ENCODE assay signal across 10 cellular contexts in the genomic region with DNA sequence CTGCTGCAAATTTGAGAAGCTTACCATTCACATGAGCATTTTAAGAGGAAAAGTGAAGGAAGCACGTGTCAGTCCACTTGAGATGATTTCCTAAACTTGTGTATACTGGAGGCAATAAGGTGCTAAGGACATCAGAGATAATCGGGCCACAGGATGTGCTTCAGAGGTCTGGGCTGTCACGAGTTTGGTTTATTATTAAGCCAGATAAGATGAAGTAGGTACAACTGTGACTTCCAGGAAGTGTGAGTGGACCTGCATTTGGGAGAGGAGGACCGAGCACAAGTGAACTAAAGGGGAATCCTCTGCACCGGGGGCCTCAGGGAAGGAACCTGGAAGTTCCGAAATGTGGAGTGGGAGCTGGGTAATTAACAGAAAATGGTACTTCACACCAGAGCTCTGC. TPM values are rescaled to one million over a fixed set of nuclear protein-coding genes. Genes with fewer than 3 reads are reported as not detected.
A peak's percentile ranks its signal among the peaks of the same experiment; 100 is the strongest.
DNase-seq lines count a peak whose midpoint lies in the region; ATAC-seq and TF ChIP-seq lines count a peak whose summit lies in the region.
"Had no signal": no experiment of that assay in that cellular context is flagged by ENCODE, and none has a peak within 500 bp of the region (broad histone marks: within the 10 kb centered on the region; RNA-seq: fewer than 3 reads in every experiment).

No MANE protein-coding gene starts in this region.

- no peak overlapping the region for H4K12ac ChIP-seq in trophoblast cell (ENCODE audit: low read depth, low read length)

- H3K4me1 ChIP-seq in colonic mucosa, result no peaks in the 10 kb centered on the region
- peaks cover 4 to 10% of the 10 kb centered on the region in 2 experiments for H3K4me1 ChIP-seq in trophoblast cell (ENCODE audit: control insufficient read depth in 1 of 2, insufficient read depth in 2 of 2, low read length in 2 of 2)
- peaks cover 0 to 33% (median 27%) of the 10 kb centered on the region in 4 donors for H3K4me1 ChIP-seq in sigmoid colon
- H3K4me1 ChIP-seq: parathyroid adenoma had no signal

- WGBS in trophoblast cell (ENCODE audit: extremely low coverage, insufficient coverage, insufficient read length), result no CpG with 5 or more reads among the region's 6 CpGs
- WGBS in sigmoid colon, 2 donors, result 3 to 22% methylated on average over 6 of the region's 6 CpGs

- TF ChIP-seq CTCF in colonic mucosa (IDR thresholded peaks at IDR 0.05) (no peak), sigmoid colon (IDR thresholded peaks at IDR 0.05) (no peak)

- no peak overlapping the region for H4K91ac ChIP-seq in trophoblast cell (ENCODE audit: low read depth, low read length)

- no peak overlapping the region for H4K8ac ChIP-seq in trophoblast cell (ENCODE audit: low read depth, low read length)

- H3K79me2 ChIP-seq in trophoblast cell (ENCODE audit: control insufficient read depth, insufficient read depth, low read length, poor library complexity), result peaks cover 4% of the 10 kb centered on the region
- H3K79me2 ChIP-seq: parathyroid adenoma had no signal

- H2BK12ac ChIP-seq in trophoblast cell (ENCODE audit: low read length), result no peak overlapping the region

- H2BK120ac ChIP-seq in trophoblast cell (ENCODE audit: insufficient read depth, low read length, poor library complexity), result no peak overlapping the region

- H3K27me3 ChIP-seq in colonic mucosa (no peaks in the 10 kb centered on the region), trophoblast cell (ENCODE audit: insufficient read depth, low read length) (peaks cover 22% of the 10 kb centered on the region), sigmoid colon (peaks cover 0 to 19% (median 0%) of the 10 kb centered on the region in 3 donors)

- H3K23ac ChIP-seq in trophoblast cell (ENCODE audit: low read length), result no peak overlapping the region

- intact Hi-C loops in colonic mucosa (cut with DNase I), result loop anchor here (5.0 to 10.0 kb wide), 3 partner anchors 145 to 955 kb away; no protein-coding TSS in a partner anchor
- intact Hi-C loops in sigmoid colon (cut with DNase I), result loop anchor here (5.0 to 10.0 kb wide), 3 partner anchors 445 to 957 kb away; no protein-coding TSS in a partner anchor

- no peak overlapping the region for H2BK5ac ChIP-seq in trophoblast cell (ENCODE audit: low read depth, low read length, poor library complexity)

- H3K36me3 ChIP-seq in colonic mucosa (no peaks in the 10 kb centered on the region), trophoblast cell (ENCODE audit: control insufficient read depth in 1 of 2, insufficient read depth in 2 of 2, low read length in 2 of 2) (no peaks in the 10 kb centered on the region), sigmoid colon (no peaks in the 10 kb centered on the region)

- H3K14ac ChIP-seq in trophoblast cell (ENCODE audit: low read length), result no peak overlapping the region

- H3K9ac ChIP-seq in colonic mucosa (ENCODE audit: low read depth in 2 of 2, low read length in 2 of 2), result peak overlapping the region in 1 of 2 donors; percentile 30
- no peak overlapping the region for H3K9ac ChIP-seq in trophoblast cell (ENCODE audit: low read length)
- H3K9ac ChIP-seq: parathyroid adenoma had no signal

- H2AK5ac ChIP-seq in trophoblast cell (ENCODE audit: low read length), result no peak overlapping the region

- no peak for TF ChIP-seq POLR2A in sigmoid colon (IDR thresholded peaks at IDR 0.05)

- no peak overlapping the region for H3K4ac ChIP-seq in trophoblast cell (ENCODE audit: low read depth, low read length)

- no peak for TF ChIP-seq EP300 in sigmoid colon (IDR thresholded peaks at IDR 0.05)

- H3K4me2 ChIP-seq in trophoblast cell (ENCODE audit: low read length), result peak overlapping the region; percentile 91

- DNase-seq in colonic mucosa (peak; percentile 47), trophoblast cell (no peak), islet precursor cell (no peak), sigmoid colon (no peak)
- DNase-seq: amniotic stem cell had no signal

- no peak overlapping the region for H2AFZ ChIP-seq in trophoblast cell (ENCODE audit: insufficient read depth, low read length, poor library complexity)

- ATAC-seq in GM18907 (IDR thresholded peaks at IDR 0.05; ENCODE audit: unreplicated experiment) (peak; percentile 69), HG03135 (IDR thresholded peaks at IDR 0.05; ENCODE audit: unreplicated experiment) (peak; percentile 57), GM21529 (IDR thresholded peaks at IDR 0.05; ENCODE audit: unreplicated experiment) (no peak), HG03280 (IDR thresholded peaks at IDR 0.05; ENCODE audit: unreplicated experiment) (no peak)

- H3K27ac ChIP-seq in colonic mucosa, result no peak overlapping the region
- H3K27ac ChIP-seq in trophoblast cell (ENCODE audit: low read depth, low read length), result no peak overlapping the region
- H3K27ac ChIP-seq in sigmoid colon, result no peak overlapping the region
- H3K27ac ChIP-seq: parathyroid adenoma had no signal

- no peaks in the 10 kb centered on the region for H3K79me1 ChIP-seq in trophoblast cell (ENCODE audit: low read length)

- no peak overlapping the region for H3K18ac ChIP-seq in trophoblast cell (ENCODE audit: low read length)

- peak overlapping the region; percentile 83 for H3K4me3 ChIP-seq in colonic mucosa
- H3K4me3 ChIP-seq in trophoblast cell (ENCODE audit: low read depth, low read length), result peak overlapping the region; percentile 23
- peak overlapping the region in 2 of 4 donors; percentile 57 to 58 for H3K4me3 ChIP-seq in sigmoid colon

- H3K9me3 ChIP-seq in colonic mucosa (no peaks in the 10 kb centered on the region), trophoblast cell (ENCODE audit: insufficient read depth, low read depth, low read length) (no peaks in the 10 kb centered on the region), sigmoid colon (no peaks in the 10 kb centered on the region)

RNA-seq across cellular contexts. Expression of a gene that starts 1.4 kb away (rescaled TPM):
- 10 to 100 TPM; 11.8 to 13.8 TPM for total RNA-seq in colonic mucosa
- polyA plus RNA-seq in trophoblast cell (2013), result 6.4 and 7.1 TPM in 2 replicates
- total RNA-seq in sigmoid colon, result 1 to 10 TPM in 2 of 4 donors, under 1 TPM in 2; 0.68 to 1.1 (median 0.95) TPM
- polyA plus RNA-seq in sigmoid colon, result 1 to 10 TPM; 1.8 to 6.8 (median 3.7) TPM

Comparison
In these comparisons a context has a peak if more than half of its experiments do, and no peak if none do; other contexts are left out.
1. ATAC-seq: peak in GM18907 (single experiment) and HG03135 (single experiment); none in GM21529 (single experiment) and HG03280 (single experiment).
2. RNA of a gene that starts 1.4 kb away (total RNA-seq): 11.8 to 13.8 TPM in colonic mucosa; 0.68 to 1.1 TPM in sigmoid colon; every median in the first group is over 4 times any median in the second.